ENCODE assay signal across 21 cellular contexts in the genomic region with DNA sequence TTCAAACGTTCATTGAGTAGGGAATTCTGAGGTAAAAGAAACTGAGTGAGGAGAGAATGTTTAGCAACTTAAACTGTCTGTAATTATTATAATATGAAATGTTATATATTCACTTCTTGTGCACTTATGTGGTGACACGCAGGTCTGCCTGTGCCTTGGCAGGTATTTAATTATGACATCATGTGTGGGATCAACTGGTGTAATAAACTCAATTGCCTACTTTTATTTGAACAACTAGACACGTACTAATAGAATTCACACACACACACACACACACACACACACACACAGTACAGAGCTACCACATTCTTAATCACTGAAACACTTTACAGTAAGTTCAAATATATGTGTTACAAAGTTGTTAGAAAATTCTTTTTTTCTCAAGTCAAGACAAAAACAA. TPM values are rescaled to one million over a fixed set of nuclear protein-coding genes. Genes with fewer than 3 reads are reported as not detected.
DNase-seq lines count a peak whose midpoint lies in the region; ATAC-seq and TF ChIP-seq lines count a peak whose summit lies in the region.
"Had no signal": no experiment of that assay in that cellular context is flagged by ENCODE, and none has a peak within 500 bp of the region (broad histone marks: within the 10 kb centered on the region; RNA-seq: fewer than 3 reads in every experiment).

No MANE protein-coding gene starts in this region.

- no peaks in the 10 kb centered on the region for H3K27me3 ChIP-seq in lower lobe of right lung (ENCODE audit: low read depth)
- H3K27me3 ChIP-seq: gastroesophageal sphincter had no signal

- no peak overlapping the region for H3K27ac ChIP-seq in lower lobe of right lung
- H3K27ac ChIP-seq: C4-2B, gastroesophageal sphincter had no signal

- peak; percentile 0 for DNase-seq in NCI-H2029 (lab: John Stamatoyannopoulos, UW)
- DNase-seq in NCI-H2029 treated with DMSO at 0.1 percent for 48 hours (lab: John Stamatoyannopoulos, UW) = no peak
- DNase-seq in cardiac fibroblast (ENCODE audit: low read depth in 2 of 2) = peak; percentile 15 to 42
- peak; percentile 46 for DNase-seq in iris pigment epithelial cell (ENCODE audit: low read depth)
- no peak for DNase-seq in type B pancreatic cell (ENCODE audit: extremely low spot score, unreplicated experiment)
- no peak for DNase-seq in DMS79 treated with DMSO at 0.1 percent for 48 hours (lab: John Stamatoyannopoulos, UW)
- no peak for DNase-seq in lower lobe of right lung
- DNase-seq: activated CD8-positive, alpha-beta T cell treated with anti-CD3 and anti-CD28 coated beads, Interleukin-2, amount 10 ng/mL, durations not matched to agents 7 days and 5 days; effector memory CD4-positive, alpha-beta T cell; naive thymus-derived CD8-positive, alpha-beta T cell; NCI-H1092; NCI-H82; stimulated activated CD4-positive, alpha-beta T cell treated with anti-CD3 and anti-CD28 coated beads, Interleukin-12 subunit alpha, Interleukin-12 subunit beta, amount 100 ng/mL, for 4 hours; T-cell had no signal

- H3K27ac Mint-ChIP-seq in type B pancreatic cell = peak overlapping the region; percentile 97
- H3K27ac Mint-ChIP-seq: activated CD8-positive, alpha-beta T cell treated with anti-CD3 and anti-CD28 coated beads, Interleukin-2, amount 10 ng/mL, durations not matched to agents 7 days and 5 days; activated T-helper 1 cell treated with anti-CD3 and anti-CD28 coated beads, Interleukin-12 subunit alpha, Interleukin-12 subunit beta, Interleukin-2, Interleukin-4 antibody, amounts not matched to agents 30 ng/mL and 10 ng/mL and 1 ng/mL, durations not matched to agents 14 hours and 24 hours and 36 hours; naive thymus-derived CD8-positive, alpha-beta T cell; T-cell had no signal

- H3K4me1 ChIP-seq in lower lobe of right lung = no peaks in the 10 kb centered on the region

- peaks cover 5% of the 10 kb centered on the region for H3K4me1 Mint-ChIP-seq in type B pancreatic cell (ENCODE audit: unreplicated experiment)
- H3K4me1 Mint-ChIP-seq: central memory CD8-positive, alpha-beta T cell; naive thymus-derived CD8-positive, alpha-beta T cell; T-cell; WTC11 had no signal

- no peaks in the 10 kb centered on the region for H3K27me3 Mint-ChIP-seq in type B pancreatic cell
- H3K27me3 Mint-ChIP-seq: central memory CD8-positive, alpha-beta T cell had no signal

- ATAC-seq in lower lobe of right lung (no peak), GM19395 (IDR thresholded peaks at IDR 0.05; ENCODE audit: unreplicated experiment) (no peak)
- ATAC-seq: activated CD8-positive, alpha-beta T cell treated with anti-CD3 and anti-CD28 coated beads, Interleukin-2, amount 10 ng/mL, durations not matched to agents 7 days and 5 days; naive thymus-derived CD8-positive, alpha-beta T cell; T-cell had no signal

- H3K4me3 Mint-ChIP-seq in type B pancreatic cell = no peak overlapping the region
- H3K4me3 Mint-ChIP-seq: activated CD8-positive, alpha-beta T cell treated with anti-CD3 and anti-CD28 coated beads, Interleukin-2, amount 10 ng/mL, durations not matched to agents 7 days and 5 days; activated T-helper 1 cell treated with anti-CD3 and anti-CD28 coated beads, Interleukin-12 subunit alpha, Interleukin-12 subunit beta, Interleukin-2, Interleukin-4 antibody, amounts not matched to agents 30 ng/mL and 10 ng/mL and 1 ng/mL, durations not matched to agents 14 hours and 24 hours and 36 hours; central memory CD8-positive, alpha-beta T cell; naive thymus-derived CD8-positive, alpha-beta T cell; T-cell; WTC11 had no signal

- H3K36me3 ChIP-seq in lower lobe of right lung = peaks cover 17% of the 10 kb centered on the region

- H3K9me3 Mint-ChIP-seq in type B pancreatic cell = no peaks in the 10 kb centered on the region
- H3K9me3 Mint-ChIP-seq: activated T-helper 1 cell treated with anti-CD3 and anti-CD28 coated beads, Interleukin-12 subunit alpha, Interleukin-12 subunit beta, Interleukin-2, Interleukin-4 antibody, amounts not matched to agents 30 ng/mL and 10 ng/mL and 1 ng/mL, durations not matched to agents 14 hours and 24 hours and 36 hours; central memory CD8-positive, alpha-beta T cell had no signal

- H3K4me3 ChIP-seq in cardiac fibroblast (replicated peaks in 1 of 2; ENCODE audit: low read depth in 2 of 2, low read length in 2 of 2) (no peak overlapping the region), lower lobe of right lung (no peak overlapping the region)
- H3K4me3 ChIP-seq: gastroesophageal sphincter had no signal

- no peaks in the 10 kb centered on the region for H3K9me3 ChIP-seq in lower lobe of right lung
- H3K9me3 ChIP-seq: gastroesophageal sphincter had no signal

- H3K36me3 Mint-ChIP-seq in type B pancreatic cell = peaks cover 30% of the 10 kb centered on the region
- H3K36me3 Mint-ChIP-seq: naive thymus-derived CD8-positive, alpha-beta T cell; T-cell had no signal

- intact Hi-C loops in lower lobe of right lung (cut with DNase I) = no loop called here

- no peak for TF ChIP-seq CTCF in cardiac fibroblast (IDR thresholded peaks at IDR 0.05; ENCODE audit: low read depth, low read length)
- TF ChIP-seq CTCF in type B pancreatic cell (conservative IDR thresholded peaks at IDR 0.05) = no peak
- TF ChIP-seq CTCF in lower lobe of right lung (IDR thresholded peaks at IDR 0.05) = no peak

RNA-seq across cellular contexts. Expression of gene SLC25A31, which starts 20.7 kb away (rescaled TPM):
- total RNA-seq in type B pancreatic cell (ENCODE audit: low replicate concordance) (not detected in 2 replicates), lower lobe of right lung (not detected)
- total RNA-seq: activated CD8-positive, alpha-beta T cell treated with anti-CD3 and anti-CD28 coated beads, Interleukin-2, amount 10 ng/mL, durations not matched to agents 7 days and 5 days; activated T-helper 1 cell treated with anti-CD3 and anti-CD28 coated beads, Interleukin-12 subunit alpha, Interleukin-12 subunit beta, Interleukin-2, Interleukin-4 antibody, amounts not matched to agents 30 ng/mL and 10 ng/mL and 1 ng/mL, durations not matched to agents 14 hours and 24 hours and 36 hours; gastroesophageal sphincter; naive thymus-derived CD8-positive, alpha-beta T cell; posterior vena cava; T-cell; WTC11 had no signal

Comparison
In these comparisons a context has a peak if more than half of its experiments do, and no peak if none do; other contexts are left out.
1. DNase-seq: peak in NCI-H2029 (single experiment), cardiac fibroblast (2 of 2) and iris pigment epithelial cell (single experiment); none in NCI-H2029 treated with DMSO at 0.1 percent for 48 hours (single experiment), type B pancreatic cell (single experiment), DMS79 treated with DMSO at 0.1 percent for 48 hours (single experiment) and lower lobe of right lung (single experiment).